1 cellular context compared by ENCODE assay signal in the genomic region with DNA sequence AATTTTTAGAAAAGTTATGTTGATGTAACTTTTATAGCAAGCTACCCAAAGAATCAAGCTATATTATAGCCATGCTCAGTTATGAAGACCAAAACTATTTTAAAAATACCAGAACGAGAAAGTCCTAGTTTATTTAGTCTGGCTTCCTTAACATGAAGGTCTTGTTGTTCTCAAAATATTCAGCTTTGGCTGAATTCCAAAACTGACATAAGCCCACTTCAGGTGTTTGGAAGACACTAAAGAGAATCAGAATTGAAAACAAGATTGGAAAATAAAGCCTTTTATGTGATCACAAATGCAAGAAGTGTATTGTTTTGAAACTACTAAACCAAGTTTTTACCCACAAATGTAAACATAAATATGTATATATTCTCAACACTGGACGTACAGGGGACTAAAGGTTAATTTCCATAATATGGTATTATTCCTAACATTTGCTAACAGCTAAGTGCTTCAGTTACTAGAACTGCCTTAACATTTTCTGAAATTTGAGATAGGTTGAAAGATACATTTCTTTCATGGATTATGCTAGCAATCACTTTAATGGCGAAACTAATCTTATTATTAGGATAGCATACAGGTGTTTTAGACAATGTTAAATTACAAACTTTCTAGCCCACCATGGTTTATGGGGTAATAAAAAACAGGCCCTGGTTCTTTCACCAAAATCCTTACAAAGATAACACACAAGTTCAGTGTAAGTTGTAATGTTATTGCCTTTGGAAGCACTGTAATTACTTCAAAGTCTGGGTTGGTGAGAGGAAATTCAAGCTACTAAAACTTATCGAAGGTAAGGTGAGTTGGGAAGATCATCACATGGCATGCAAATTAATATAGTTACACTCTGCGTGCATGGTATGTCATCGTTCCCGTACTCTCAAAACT.
TF ChIP-seq lines count a peak whose summit lies in the region.

No MANE protein-coding gene starts in this region.

TF ChIP-seq in HepG2, 621 proteins besides CTCF, POLR2A, EP300 and RAD21:
- TF ChIP-seq NCOA2 (CRISPR knock-in tag; IDR thresholded peaks at IDR 0.05) (no peak), HNF4A (CRISPR knock-in tag; IDR thresholded peaks at IDR 0.05) (no peak), ATF1 (CRISPR knock-in tag; IDR thresholded peaks at IDR 0.05) (no peak), SATB2 (CRISPR knock-in tag; IDR thresholded peaks at IDR 0.05) (no peak), HNRNPL (IDR thresholded peaks at IDR 0.05; ENCODE audit: low read depth, low read length) (no peak), ARNTL (CRISPR knock-in tag; IDR thresholded peaks at IDR 0.05) (no peak), NKX3-1 (CRISPR knock-in tag; IDR thresholded peaks at IDR 0.05) (no peak), BHLHE40 (IDR thresholded peaks at IDR 0.05; ENCODE audit: low read length) (no peak)
